9 cellular contexts compared by ENCODE assay signal in genomic region chr4:173074501-173074946, GRCh38.
DNase-seq lines count a peak whose midpoint lies in the region; ATAC-seq and TF ChIP-seq lines count a peak whose summit lies in the region.
"Had no signal": no experiment of that assay in that cellular context is flagged by ENCODE, and none has a peak within 500 bp of the region (broad histone marks: within the 10 kb centered on the region; RNA-seq: fewer than 3 reads in every experiment).

No MANE protein-coding gene starts in this region.

- intact Hi-C loops in left cardiac atrium (cut with DNase I): no loop called here

- ATAC-seq in left cardiac atrium: no peak
- ATAC-seq in activated T-helper 17 cell treated with anti-CD3 and anti-CD28 coated beads, Interleukin-2, amount 50 U/mL, for 72 hours (replicated peaks): no peak

- no peak for TF ChIP-seq POLR2A in erythroblast (IDR thresholded peaks at IDR 0.05; ENCODE audit: low read length)

- H3K9me3 Mint-ChIP-seq in activated T-helper 17 cell treated with anti-CD3 and anti-CD28 coated beads, Interleukin-2, amount 50 U/mL, for 72 hours: peaks cover 7% of the 10 kb centered on the region

- TF ChIP-seq CTCF in epithelial cell of proximal tubule (conservative IDR thresholded peaks at IDR 0.05; ENCODE audit: low read depth, low read length): no peak
- no peak for TF ChIP-seq CTCF in retinal pigment epithelial cell (conservative IDR thresholded peaks at IDR 0.05; ENCODE audit: low read depth, low read length)

- H3K27me3 Mint-ChIP-seq in activated T-helper 17 cell treated with anti-CD3 and anti-CD28 coated beads, Interleukin-2, amount 50 U/mL, for 72 hours: peaks cover 4% of the 10 kb centered on the region
- H3K27me3 Mint-ChIP-seq: dendritic cell treated with granulocyte-macrophage colony-stimulating factor and Interleukin-4, amounts not matched to agents 40 ng/mL and 50 ng/mL, for 4 days had no signal

- H3K4me3 Mint-ChIP-seq in activated T-helper 17 cell treated with anti-CD3 and anti-CD28 coated beads, Interleukin-2, amount 50 U/mL, for 72 hours: no peak overlapping the region
- H3K4me3 Mint-ChIP-seq: dendritic cell treated with granulocyte-macrophage colony-stimulating factor and Interleukin-4, amounts not matched to agents 40 ng/mL and 50 ng/mL, for 4 days had no signal

- H3K4me3 ChIP-seq in epithelial cell of proximal tubule (ENCODE audit: low read depth, low read length) (no peak overlapping the region), retinal pigment epithelial cell (ENCODE audit: low read length) (no peak overlapping the region)
- H3K4me3 ChIP-seq: skin epidermis had no signal

- DNase-seq in HCEC 1CT (peak; percentile 84), epithelial cell of proximal tubule (ENCODE audit: low read depth) (peak; percentile 89), retinal pigment epithelial cell (ENCODE audit: low read depth) (peak; percentile 80), erythroblast (lab: John Stamatoyannopoulos, UW) (no peak), left cardiac atrium (no peak)
- peak; percentile 67 for DNase-seq in NK-92 treated with Interleukin-12 subunit alpha and Interleukin-12 subunit beta, amount 100 ng/mL, for 24 hours (lab: John Stamatoyannopoulos, UW)

- no peaks in the 10 kb centered on the region for H3K36me3 Mint-ChIP-seq in activated T-helper 17 cell treated with anti-CD3 and anti-CD28 coated beads, Interleukin-2, amount 50 U/mL, for 72 hours (ENCODE audit: low read depth)

- H3K27ac Mint-ChIP-seq in activated T-helper 17 cell treated with anti-CD3 and anti-CD28 coated beads, Interleukin-2, amount 50 U/mL, for 72 hours: no peak overlapping the region
- H3K27ac Mint-ChIP-seq: dendritic cell treated with granulocyte-macrophage colony-stimulating factor and Interleukin-4, amounts not matched to agents 40 ng/mL and 50 ng/mL, for 4 days had no signal

- H3K4me1 Mint-ChIP-seq in activated T-helper 17 cell treated with anti-CD3 and anti-CD28 coated beads, Interleukin-2, amount 50 U/mL, for 72 hours: no peaks in the 10 kb centered on the region

Comparison
In these comparisons a context has a peak if more than half of its experiments do, and no peak if none do; other contexts are left out.
1. DNase-seq: peak in HCEC 1CT (single experiment), NK-92 treated with Interleukin-12 subunit alpha and Interleukin-12 subunit beta, amount 100 ng/mL, for 24 hours (single experiment), epithelial cell of proximal tubule (single experiment) and retinal pigment epithelial cell (single experiment); none in erythroblast (0 of 2) and left cardiac atrium (single experiment).